ENCODE assay signal across 1 cellular context in the genomic region with DNA sequence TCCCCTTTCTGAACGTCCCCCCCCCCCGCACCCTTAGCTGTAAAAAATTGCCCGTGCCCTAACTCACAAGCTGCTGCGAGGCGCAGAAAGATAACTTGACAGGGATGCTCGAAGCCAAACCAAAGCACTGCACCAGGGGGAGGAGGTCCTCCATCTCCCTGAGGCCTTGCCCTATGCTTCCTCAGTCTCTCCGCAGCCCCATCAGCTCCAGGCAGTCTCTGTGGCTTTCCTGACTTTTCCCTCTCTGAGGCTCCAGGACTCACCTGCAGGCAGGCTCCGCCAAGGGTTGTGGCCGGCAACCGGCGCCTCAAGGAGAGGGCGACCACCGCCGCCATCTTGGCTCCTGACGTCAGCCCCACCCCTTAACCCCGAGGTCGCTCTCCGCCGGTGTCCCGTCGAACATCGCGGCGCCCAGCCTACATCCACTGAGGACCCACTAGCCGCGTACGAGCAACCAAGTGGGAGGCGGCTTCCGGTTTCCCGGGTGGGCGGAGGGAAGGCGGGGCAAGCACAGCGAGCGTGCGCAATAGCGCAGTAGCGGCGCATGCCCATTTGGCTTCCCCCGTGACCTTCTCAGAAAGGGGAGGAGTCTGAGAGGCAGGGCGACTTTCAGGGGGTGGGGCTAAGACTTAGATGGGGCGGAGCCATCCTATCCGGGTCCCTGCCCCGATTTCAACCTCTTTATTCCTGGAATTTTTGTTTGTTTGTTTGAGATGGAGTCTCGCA.
TF ChIP-seq lines count a peak whose summit lies in the region.

A gene (minus strand): TSS at position 348 of the 726 bp plus-strand sequence. CDS start 13 bp downstream, at position 335.

TF ChIP-seq in HepG2, 621 proteins besides CTCF, POLR2A, EP300 and RAD21 (continued from another document and continues in another):
- TF ChIP-seq, protein P1, sequence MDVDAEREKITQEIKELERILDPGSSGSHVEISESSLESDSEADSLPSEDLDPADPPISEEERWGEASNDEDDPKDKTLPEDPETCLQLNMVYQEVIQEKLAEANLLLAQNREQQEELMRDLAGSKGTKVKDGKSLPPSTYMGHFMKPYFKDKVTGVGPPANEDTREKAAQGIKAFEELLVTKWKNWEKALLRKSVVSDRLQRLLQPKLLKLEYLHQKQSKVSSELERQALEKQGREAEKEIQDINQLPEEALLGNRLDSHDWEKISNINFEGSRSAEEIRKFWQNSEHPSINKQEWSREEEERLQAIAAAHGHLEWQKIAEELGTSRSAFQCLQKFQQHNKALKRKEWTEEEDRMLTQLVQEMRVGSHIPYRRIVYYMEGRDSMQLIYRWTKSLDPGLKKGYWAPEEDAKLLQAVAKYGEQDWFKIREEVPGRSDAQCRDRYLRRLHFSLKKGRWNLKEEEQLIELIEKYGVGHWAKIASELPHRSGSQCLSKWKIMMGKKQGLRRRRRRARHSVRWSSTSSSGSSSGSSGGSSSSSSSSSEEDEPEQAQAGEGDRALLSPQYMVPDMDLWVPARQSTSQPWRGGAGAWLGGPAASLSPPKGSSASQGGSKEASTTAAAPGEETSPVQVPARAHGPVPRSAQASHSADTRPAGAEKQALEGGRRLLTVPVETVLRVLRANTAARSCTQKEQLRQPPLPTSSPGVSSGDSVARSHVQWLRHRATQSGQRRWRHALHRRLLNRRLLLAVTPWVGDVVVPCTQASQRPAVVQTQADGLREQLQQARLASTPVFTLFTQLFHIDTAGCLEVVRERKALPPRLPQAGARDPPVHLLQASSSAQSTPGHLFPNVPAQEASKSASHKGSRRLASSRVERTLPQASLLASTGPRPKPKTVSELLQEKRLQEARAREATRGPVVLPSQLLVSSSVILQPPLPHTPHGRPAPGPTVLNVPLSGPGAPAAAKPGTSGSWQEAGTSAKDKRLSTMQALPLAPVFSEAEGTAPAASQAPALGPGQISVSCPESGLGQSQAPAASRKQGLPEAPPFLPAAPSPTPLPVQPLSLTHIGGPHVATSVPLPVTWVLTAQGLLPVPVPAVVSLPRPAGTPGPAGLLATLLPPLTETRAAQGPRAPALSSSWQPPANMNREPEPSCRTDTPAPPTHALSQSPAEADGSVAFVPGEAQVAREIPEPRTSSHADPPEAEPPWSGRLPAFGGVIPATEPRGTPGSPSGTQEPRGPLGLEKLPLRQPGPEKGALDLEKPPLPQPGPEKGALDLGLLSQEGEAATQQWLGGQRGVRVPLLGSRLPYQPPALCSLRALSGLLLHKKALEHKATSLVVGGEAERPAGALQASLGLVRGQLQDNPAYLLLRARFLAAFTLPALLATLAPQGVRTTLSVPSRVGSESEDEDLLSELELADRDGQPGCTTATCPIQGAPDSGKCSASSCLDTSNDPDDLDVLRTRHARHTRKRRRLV (CRISPR knock-in tag; IDR thresholded peaks at IDR 0.05) = peak; percentile 93
- TF ChIP-seq ZNF263 (CRISPR knock-in tag; IDR thresholded peaks at IDR 0.05) (no peak), KLF11 (CRISPR knock-in tag; IDR thresholded peaks at IDR 0.05) (no peak), ZNF207 (IDR thresholded peaks at IDR 0.05; ENCODE audit: borderline replicate concordance) (no peak), SP5 (CRISPR knock-in tag; IDR thresholded peaks at IDR 0.05; ENCODE audit: borderline replicate concordance, low read depth) (peak; percentile 68), CAMTA2 (CRISPR knock-in tag; IDR thresholded peaks at IDR 0.05; ENCODE audit: borderline replicate concordance) (no peak), TBP (CRISPR knock-in tag; IDR thresholded peaks at IDR 0.05) (0 out of 2 replicates have a peak, but pooled peaks have one; percentile 36), ZSCAN22 (CRISPR knock-in tag; IDR thresholded peaks at IDR 0.05) (no peak), ZNF7 (CRISPR knock-in tag; IDR thresholded peaks at IDR 0.05) (no peak), ZNF329 (CRISPR knock-in tag; IDR thresholded peaks at IDR 0.05; ENCODE audit: low read depth) (0 out of 2 replicates have a peak, but pooled peaks have one; percentile 33), HOXA5 (CRISPR knock-in tag; IDR thresholded peaks at IDR 0.05) (0 out of 2 replicates have a peak, but pooled peaks have one; percentile 70), ZNF788 (CRISPR knock-in tag; IDR thresholded peaks at IDR 0.05; ENCODE audit: borderline replicate concordance) (peak; percentile 57; the same call in 1 of the 2 replicates), ZNF224 (CRISPR knock-in tag; IDR thresholded peaks at IDR 0.05) (0 out of 2 replicates have a peak, but pooled peaks have one; percentile 81), U2AF1 (optimal IDR thresholded peaks at IDR 0.05; ENCODE audit: low read depth, low read length) (no peak), CC2D1A (CRISPR knock-in tag; IDR thresholded peaks at IDR 0.05) (no peak), ZFY (CRISPR knock-in tag; IDR thresholded peaks at IDR 0.05) (peak; percentile 76), ZNF775 (CRISPR knock-in tag; IDR thresholded peaks at IDR 0.05; ENCODE audit: borderline replicate concordance) (no peak), MIER2 (CRISPR knock-in tag; IDR thresholded peaks at IDR 0.05) (no peak)
- TF ChIP-seq, protein P2, sequence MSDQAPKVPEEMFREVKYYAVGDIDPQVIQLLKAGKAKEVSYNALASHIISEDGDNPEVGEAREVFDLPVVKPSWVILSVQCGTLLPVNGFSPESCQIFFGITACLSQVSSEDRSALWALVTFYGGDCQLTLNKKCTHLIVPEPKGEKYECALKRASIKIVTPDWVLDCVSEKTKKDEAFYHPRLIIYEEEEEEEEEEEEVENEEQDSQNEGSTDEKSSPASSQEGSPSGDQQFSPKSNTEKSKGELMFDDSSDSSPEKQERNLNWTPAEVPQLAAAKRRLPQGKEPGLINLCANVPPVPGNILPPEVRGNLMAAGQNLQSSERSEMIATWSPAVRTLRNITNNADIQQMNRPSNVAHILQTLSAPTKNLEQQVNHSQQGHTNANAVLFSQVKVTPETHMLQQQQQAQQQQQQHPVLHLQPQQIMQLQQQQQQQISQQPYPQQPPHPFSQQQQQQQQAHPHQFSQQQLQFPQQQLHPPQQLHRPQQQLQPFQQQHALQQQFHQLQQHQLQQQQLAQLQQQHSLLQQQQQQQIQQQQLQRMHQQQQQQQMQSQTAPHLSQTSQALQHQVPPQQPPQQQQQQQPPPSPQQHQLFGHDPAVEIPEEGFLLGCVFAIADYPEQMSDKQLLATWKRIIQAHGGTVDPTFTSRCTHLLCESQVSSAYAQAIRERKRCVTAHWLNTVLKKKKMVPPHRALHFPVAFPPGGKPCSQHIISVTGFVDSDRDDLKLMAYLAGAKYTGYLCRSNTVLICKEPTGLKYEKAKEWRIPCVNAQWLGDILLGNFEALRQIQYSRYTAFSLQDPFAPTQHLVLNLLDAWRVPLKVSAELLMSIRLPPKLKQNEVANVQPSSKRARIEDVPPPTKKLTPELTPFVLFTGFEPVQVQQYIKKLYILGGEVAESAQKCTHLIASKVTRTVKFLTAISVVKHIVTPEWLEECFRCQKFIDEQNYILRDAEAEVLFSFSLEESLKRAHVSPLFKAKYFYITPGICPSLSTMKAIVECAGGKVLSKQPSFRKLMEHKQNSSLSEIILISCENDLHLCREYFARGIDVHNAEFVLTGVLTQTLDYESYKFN (CRISPR knock-in tag; conservative IDR thresholded peaks at IDR 0.05) = no peak; the same call in none of the 2 replicates
- TF ChIP-seq, protein P3, sequence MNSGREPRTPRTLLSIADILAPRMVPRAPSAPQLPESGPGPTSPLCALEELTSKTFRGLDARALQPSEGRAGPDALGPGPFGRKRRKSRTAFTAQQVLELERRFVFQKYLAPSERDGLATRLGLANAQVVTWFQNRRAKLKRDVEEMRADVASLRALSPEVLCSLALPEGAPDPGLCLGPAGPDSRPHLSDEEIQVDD (CRISPR knock-in tag; IDR thresholded peaks at IDR 0.05; ENCODE audit: borderline replicate concordance) = no peak
- TF ChIP-seq, protein P4, sequence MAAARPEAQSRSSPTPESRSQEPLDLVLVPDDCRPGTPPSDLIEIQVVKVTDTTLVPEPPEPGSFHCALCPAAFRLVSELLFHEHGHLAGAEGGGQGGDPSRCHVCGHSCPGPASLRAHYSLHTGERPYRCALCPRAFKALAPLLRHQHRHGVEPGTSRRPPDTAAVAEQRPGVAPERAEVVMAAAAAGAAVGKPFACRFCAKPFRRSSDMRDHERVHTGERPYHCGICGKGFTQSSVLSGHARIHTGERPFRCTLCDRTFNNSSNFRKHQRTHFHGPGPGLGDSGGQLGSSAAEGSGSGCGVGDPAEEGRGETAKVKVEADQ (CRISPR knock-in tag; IDR thresholded peaks at IDR 0.05; ENCODE audit: borderline replicate concordance) = 0 out of 2 replicates have a peak, but pooled peaks have one; percentile 24
- TF ChIP-seq, protein P5, sequence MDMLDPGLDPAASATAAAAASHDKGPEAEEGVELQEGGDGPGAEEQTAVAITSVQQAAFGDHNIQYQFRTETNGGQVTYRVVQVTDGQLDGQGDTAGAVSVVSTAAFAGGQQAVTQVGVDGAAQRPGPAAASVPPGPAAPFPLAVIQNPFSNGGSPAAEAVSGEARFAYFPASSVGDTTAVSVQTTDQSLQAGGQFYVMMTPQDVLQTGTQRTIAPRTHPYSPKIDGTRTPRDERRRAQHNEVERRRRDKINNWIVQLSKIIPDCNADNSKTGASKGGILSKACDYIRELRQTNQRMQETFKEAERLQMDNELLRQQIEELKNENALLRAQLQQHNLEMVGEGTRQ (IDR thresholded peaks at IDR 0.05; ENCODE audit: low read depth, low read length) = 0 out of 2 replicates have a peak, but pooled peaks have one; percentile 35
- TF ChIP-seq, protein P5 (CRISPR knock-in tag; IDR thresholded peaks at IDR 0.05; ENCODE audit: borderline replicate concordance) = peak; percentile 45; the same call in 1 of the 2 replicates
- TF ChIP-seq, protein P6, sequence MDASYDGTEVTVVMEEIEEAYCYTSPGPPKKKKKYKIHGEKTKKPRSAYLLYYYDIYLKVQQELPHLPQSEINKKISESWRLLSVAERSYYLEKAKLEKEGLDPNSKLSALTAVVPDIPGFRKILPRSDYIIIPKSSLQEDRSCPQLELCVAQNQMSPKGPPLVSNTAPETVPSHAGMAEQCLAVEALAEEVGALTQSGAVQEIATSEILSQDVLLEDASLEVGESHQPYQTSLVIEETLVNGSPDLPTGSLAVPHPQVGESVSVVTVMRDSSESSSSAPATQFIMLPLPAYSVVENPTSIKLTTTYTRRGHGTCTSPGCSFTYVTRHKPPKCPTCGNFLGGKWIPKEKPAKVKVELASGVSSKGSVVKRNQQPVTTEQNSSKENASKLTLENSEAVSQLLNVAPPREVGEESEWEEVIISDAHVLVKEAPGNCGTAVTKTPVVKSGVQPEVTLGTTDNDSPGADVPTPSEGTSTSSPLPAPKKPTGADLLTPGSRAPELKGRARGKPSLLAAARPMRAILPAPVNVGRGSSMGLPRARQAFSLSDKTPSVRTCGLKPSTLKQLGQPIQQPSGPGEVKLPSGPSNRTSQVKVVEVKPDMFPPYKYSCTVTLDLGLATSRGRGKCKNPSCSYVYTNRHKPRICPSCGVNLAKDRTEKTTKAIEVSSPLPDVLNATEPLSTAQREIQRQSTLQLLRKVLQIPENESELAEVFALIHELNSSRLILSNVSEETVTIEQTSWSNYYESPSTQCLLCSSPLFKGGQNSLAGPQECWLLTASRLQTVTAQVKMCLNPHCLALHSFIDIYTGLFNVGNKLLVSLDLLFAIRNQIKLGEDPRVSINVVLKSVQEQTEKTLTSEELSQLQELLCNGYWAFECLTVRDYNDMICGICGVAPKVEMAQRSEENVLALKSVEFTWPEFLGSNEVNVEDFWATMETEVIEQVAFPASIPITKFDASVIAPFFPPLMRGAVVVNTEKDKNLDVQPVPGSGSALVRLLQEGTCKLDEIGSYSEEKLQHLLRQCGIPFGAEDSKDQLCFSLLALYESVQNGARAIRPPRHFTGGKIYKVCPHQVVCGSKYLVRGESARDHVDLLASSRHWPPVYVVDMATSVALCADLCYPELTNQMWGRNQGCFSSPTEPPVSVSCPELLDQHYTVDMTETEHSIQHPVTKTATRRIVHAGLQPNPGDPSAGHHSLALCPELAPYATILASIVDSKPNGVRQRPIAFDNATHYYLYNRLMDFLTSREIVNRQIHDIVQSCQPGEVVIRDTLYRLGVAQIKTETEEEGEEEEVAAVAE (CRISPR knock-in tag; IDR thresholded peaks at IDR 0.05; ENCODE audit: borderline replicate concordance) = peak; percentile 34; the same call in 1 of the 2 replicates
- TF ChIP-seq, protein P7, sequence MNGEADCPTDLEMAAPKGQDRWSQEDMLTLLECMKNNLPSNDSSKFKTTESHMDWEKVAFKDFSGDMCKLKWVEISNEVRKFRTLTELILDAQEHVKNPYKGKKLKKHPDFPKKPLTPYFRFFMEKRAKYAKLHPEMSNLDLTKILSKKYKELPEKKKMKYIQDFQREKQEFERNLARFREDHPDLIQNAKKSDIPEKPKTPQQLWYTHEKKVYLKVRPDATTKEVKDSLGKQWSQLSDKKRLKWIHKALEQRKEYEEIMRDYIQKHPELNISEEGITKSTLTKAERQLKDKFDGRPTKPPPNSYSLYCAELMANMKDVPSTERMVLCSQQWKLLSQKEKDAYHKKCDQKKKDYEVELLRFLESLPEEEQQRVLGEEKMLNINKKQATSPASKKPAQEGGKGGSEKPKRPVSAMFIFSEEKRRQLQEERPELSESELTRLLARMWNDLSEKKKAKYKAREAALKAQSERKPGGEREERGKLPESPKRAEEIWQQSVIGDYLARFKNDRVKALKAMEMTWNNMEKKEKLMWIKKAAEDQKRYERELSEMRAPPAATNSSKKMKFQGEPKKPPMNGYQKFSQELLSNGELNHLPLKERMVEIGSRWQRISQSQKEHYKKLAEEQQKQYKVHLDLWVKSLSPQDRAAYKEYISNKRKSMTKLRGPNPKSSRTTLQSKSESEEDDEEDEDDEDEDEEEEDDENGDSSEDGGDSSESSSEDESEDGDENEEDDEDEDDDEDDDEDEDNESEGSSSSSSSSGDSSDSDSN (CRISPR knock-in tag; IDR thresholded peaks at IDR 0.05) = peak; percentile 51; the same call in 1 of the 2 replicates
- TF ChIP-seq, protein P8, sequence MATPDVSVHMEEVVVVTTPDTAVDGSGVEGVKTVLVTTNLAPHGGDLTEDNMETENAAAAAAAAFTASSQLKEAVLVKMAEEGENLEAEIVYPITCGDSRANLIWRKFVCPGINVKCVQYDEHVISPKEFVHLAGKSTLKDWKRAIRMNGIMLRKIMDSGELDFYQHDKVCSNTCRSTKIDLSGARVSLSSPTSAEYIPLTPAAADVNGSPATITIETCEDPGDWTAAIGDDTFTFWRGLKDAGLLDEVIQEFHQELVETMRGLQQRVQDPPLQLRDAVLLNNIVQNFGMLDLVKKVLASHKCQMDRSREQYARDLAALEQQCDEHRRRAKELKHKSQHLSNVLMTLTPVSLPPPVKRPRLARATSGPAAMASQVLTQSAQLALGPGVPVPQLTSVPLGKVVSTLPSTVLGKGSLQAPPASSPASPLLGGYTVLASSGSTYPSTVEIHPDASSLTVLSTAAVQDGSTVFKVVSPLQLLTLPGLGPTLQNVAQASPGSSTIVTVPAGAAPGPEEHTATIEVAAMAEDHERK (CRISPR knock-in tag; IDR thresholded peaks at IDR 0.05; ENCODE audit: low read depth) = no peak
- TF ChIP-seq, protein P9, sequence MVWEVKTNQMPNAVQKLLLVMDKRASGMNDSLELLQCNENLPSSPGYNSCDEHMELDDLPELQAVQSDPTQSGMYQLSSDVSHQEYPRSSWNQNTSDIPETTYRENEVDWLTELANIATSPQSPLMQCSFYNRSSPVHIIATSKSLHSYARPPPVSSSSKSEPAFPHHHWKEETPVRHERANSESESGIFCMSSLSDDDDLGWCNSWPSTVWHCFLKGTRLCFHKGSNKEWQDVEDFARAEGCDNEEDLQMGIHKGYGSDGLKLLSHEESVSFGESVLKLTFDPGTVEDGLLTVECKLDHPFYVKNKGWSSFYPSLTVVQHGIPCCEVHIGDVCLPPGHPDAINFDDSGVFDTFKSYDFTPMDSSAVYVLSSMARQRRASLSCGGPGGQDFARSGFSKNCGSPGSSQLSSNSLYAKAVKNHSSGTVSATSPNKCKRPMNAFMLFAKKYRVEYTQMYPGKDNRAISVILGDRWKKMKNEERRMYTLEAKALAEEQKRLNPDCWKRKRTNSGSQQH (CRISPR knock-in tag; IDR thresholded peaks at IDR 0.05; ENCODE audit: low read depth) = peak; percentile 73; the same call in 1 of the 2 replicates
